ENCODE assay signal across 16 cellular contexts in the genomic region with DNA sequence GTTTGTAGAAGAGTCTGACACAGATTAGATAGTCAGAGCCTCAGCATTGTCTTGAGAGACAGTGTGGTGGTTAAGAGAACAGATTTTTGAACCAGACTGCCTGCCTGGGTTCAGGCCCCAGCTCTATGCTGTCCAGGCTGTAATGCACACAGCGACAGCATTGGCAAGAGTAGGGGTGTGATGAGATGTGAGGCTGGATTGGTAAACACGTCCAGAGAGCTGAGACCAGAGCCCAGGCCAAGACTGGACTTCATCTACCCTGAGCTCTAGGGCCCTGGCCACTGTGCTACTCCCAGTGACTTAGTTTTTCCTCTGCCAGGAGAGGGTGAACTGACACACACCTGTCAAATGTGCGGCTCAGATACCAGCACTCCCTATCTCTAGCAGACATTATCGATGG.
DNase-seq lines count a peak whose midpoint lies in the region; ATAC-seq and TF ChIP-seq lines count a peak whose summit lies in the region.
"Had no signal": no experiment of that assay in that cellular context is flagged by ENCODE, and none has a peak within 500 bp of the region (broad histone marks: within the 10 kb centered on the region; RNA-seq: fewer than 3 reads in every experiment).

No MANE protein-coding gene starts in this region.

- H3K27me3 ChIP-seq in heart left ventricle: no peaks in the 10 kb centered on the region
- no peaks in the 10 kb centered on the region for H3K27me3 ChIP-seq in right cardiac atrium (ENCODE audit: control insufficient read depth, insufficient read depth)

- H3K36me3 ChIP-seq in heart left ventricle: no peaks in the 10 kb centered on the region
- H3K36me3 ChIP-seq: HAP-1 had no signal

- H3K27ac ChIP-seq in heart left ventricle: no peak overlapping the region
- no peak overlapping the region for H3K27ac ChIP-seq in right cardiac atrium (ENCODE audit: low read length)

- TF ChIP-seq CTCF in heart left ventricle (IDR thresholded peaks at IDR 0.05) (no peak), GM10266 (IDR thresholded peaks at IDR 0.05; ENCODE audit: control insufficient read depth, insufficient read depth, low read depth, missing control alignments) (no peak)

- WGBS in heart left ventricle, 4 donors: 62 to 72% (median 66%) methylated on average over 4 of the region's 4 CpGs
- WGBS in right cardiac atrium: 55% methylated on average over 4 of the region's 4 CpGs

- intact Hi-C loops in heart left ventricle (cut with DNase I): no loop called here
- intact Hi-C loops in cardiac septum (cut with DNase I): no loop called here
- intact Hi-C loops in left cardiac atrium (cut with DNase I): no loop called here
- intact Hi-C loops in right cardiac atrium (cut with DNase I): no loop called here

- H3K9me3 ChIP-seq in heart left ventricle (no peaks in the 10 kb centered on the region), right cardiac atrium (ENCODE audit: control insufficient read depth, low read length) (no peaks in the 10 kb centered on the region)
- H3K9me3 ChIP-seq: HAP-1 had no signal

- H3K4me3 ChIP-seq in heart left ventricle (no peak overlapping the region), right cardiac atrium (ENCODE audit: low read length) (no peak overlapping the region)
- H3K4me3 ChIP-seq: HAP-1 had no signal

- H3K4me1 ChIP-seq in heart left ventricle: peaks cover 0 to 3% (median 0%) of the 10 kb centered on the region in 12 donors
- peaks cover 6% of the 10 kb centered on the region for H3K4me1 ChIP-seq in right cardiac atrium (ENCODE audit: control insufficient read depth, insufficient read depth, low read length)
- H3K4me1 ChIP-seq: HAP-1 had no signal

- TF ChIP-seq POLR2A in heart left ventricle (IDR thresholded peaks at IDR 0.05): no peak

- ATAC-seq in heart left ventricle (peak in 3 of 4 donors; percentile 30 to 61 (median 52)), left cardiac atrium (peak; percentile 25 to 65), right cardiac atrium (peak; percentile 43 to 48)

- DNase-seq in heart left ventricle (no peak), cardiac septum (ENCODE audit: low spot score) (no peak), left cardiac atrium (no peak), right cardiac atrium (no peak), GM10266 (ENCODE audit: extremely low spot score) (no peak)
- DNase-seq in activated naive CD4-positive, alpha-beta T cell treated with anti-CD3 and anti-CD28 coated beads, Interleukin-2, amount 50 U/mL, for 16 hours: no peak
- DNase-seq: C1 segment of cervical spinal cord; Calu3; CD4-positive, alpha-beta memory T cell; COR-L47; DMS53; DMS79 treated with DMSO at 0.1 percent for 48 hours; GF-D8; GOT3; HFFc6 had no signal
